ENCODE assay signal across 12 cellular contexts in the genomic region with DNA sequence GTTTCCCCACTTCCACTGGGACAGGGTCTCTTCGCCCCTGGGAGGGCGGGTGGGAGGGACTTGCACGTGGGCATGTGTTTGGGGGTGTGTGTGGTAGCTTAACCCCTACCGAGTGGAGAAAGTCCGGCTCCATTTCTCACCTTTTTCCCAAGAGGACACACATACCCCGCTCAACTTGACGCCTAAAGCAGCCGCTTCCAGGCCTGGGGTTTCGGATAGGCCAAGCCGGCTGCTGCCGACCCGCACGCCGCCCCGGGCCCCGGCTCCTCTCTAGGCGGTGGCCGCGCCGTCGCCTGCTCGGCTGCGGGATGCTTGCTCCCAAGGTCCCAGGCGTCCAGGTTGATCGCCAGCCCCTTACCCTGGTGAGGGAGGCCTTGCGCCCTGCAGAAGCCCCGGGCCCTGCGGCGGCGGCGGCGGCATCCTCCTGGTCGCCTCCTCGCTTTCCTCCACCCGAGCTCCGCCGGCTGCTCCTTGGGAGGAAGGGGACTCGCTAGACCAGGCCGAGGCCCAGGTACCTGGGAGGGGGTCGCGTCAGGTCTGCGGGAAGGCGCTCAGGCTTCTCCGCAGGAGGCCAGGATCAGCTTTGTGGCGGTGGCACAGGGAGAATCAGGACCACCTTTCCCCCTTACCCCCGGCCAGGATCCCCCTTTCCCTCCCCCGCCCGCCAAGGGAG. TPM values are rescaled to one million over a fixed set of nuclear protein-coding genes. Genes with fewer than 3 reads are reported as not detected.
DNase-seq lines count a peak whose midpoint lies in the region; ATAC-seq and TF ChIP-seq lines count a peak whose summit lies in the region.
"Had no signal": no experiment of that assay in that cellular context is flagged by ENCODE, and none has a peak within 500 bp of the region (broad histone marks: within the 10 kb centered on the region; RNA-seq: fewer than 3 reads in every experiment).

No MANE protein-coding gene starts in this region.

- H3K4me3 Mint-ChIP-seq in activated T-helper 2 cell treated with anti-CD3 and anti-CD28 coated beads, Interferon-gamma antibody, Interleukin-2, Interleukin-4, amounts not matched to agents 10 μg/mL and 5 μg/mL and 100 μg/mL, durations not matched to agents 14 hours and 24 hours and 36 hours (ENCODE audit: low read depth) = peak overlapping the region; percentile 89
- H3K4me3 Mint-ChIP-seq in type B pancreatic cell = peak overlapping the region; percentile 87

- H3K4me1 ChIP-seq in right atrium auricular region (peaks cover 0 to 66% of the 10 kb centered on the region in 2 donors), mesodermal cell (ENCODE audit: control insufficient read depth, insufficient read depth, low read length, poor library complexity, severe bottlenecking) (peaks cover 34% of the 10 kb centered on the region)

- intact Hi-C loops in Right ventricle myocardium superior (cut with DNase I) = no loop called here
- intact Hi-C loops in activated T-helper 2 cell treated with anti-CD3 and anti-CD28 coated beads, Interferon-gamma antibody, Interleukin-2, Interleukin-4, amounts not matched to agents 10 μg/mL and 5 μg/mL and 100 μg/mL, durations not matched to agents 14 hours and 24 hours and 36 hours (cut with micrococcal nuclease) = loop anchor here (5.0 to 10.0 kb wide), 5 partner anchors 351 to 1996 kb away; no protein-coding TSS in a partner anchor

- no peaks in the 10 kb centered on the region for H3K9me3 Mint-ChIP-seq in activated T-helper 2 cell treated with anti-CD3 and anti-CD28 coated beads, Interferon-gamma antibody, Interleukin-2, Interleukin-4, amounts not matched to agents 10 μg/mL and 5 μg/mL and 100 μg/mL, durations not matched to agents 14 hours and 24 hours and 36 hours
- H3K9me3 Mint-ChIP-seq in type B pancreatic cell = no peaks in the 10 kb centered on the region

- no peak for ATAC-seq in Right ventricle myocardium superior (ENCODE audit: poor library complexity)

- H3K27me3 Mint-ChIP-seq in activated T-helper 2 cell treated with anti-CD3 and anti-CD28 coated beads, Interferon-gamma antibody, Interleukin-2, Interleukin-4, amounts not matched to agents 10 μg/mL and 5 μg/mL and 100 μg/mL, durations not matched to agents 14 hours and 24 hours and 36 hours (ENCODE audit: low read depth) = peaks cover 1% of the 10 kb centered on the region
- peaks cover 62% of the 10 kb centered on the region for H3K27me3 Mint-ChIP-seq in type B pancreatic cell

- H3K4me3 ChIP-seq in right atrium auricular region = peak overlapping the region; percentile 2 to 46
- H3K4me3 ChIP-seq in mesodermal cell (ENCODE audit: extremely low read depth, insufficient read depth, low read length, poor library complexity, severe bottlenecking) = peak overlapping the region; percentile 84

- no peaks in the 10 kb centered on the region for H3K9me3 ChIP-seq in right atrium auricular region
- no peaks in the 10 kb centered on the region for H3K9me3 ChIP-seq in mesodermal cell (ENCODE audit: control insufficient read depth, low read length)
- H3K9me3 ChIP-seq: thyroid gland had no signal

- peaks cover 77% of the 10 kb centered on the region for H3K36me3 Mint-ChIP-seq in activated T-helper 2 cell treated with anti-CD3 and anti-CD28 coated beads, Interferon-gamma antibody, Interleukin-2, Interleukin-4, amounts not matched to agents 10 μg/mL and 5 μg/mL and 100 μg/mL, durations not matched to agents 14 hours and 24 hours and 36 hours (ENCODE audit: low read depth)
- peaks cover 4% of the 10 kb centered on the region for H3K36me3 Mint-ChIP-seq in type B pancreatic cell

- TF ChIP-seq CTCF in right atrium auricular region (IDR thresholded peaks at IDR 0.05) (no peak), type B pancreatic cell (conservative IDR thresholded peaks at IDR 0.05) (no peak)

- H3K27ac ChIP-seq in right atrium auricular region (no peak overlapping the region), mesodermal cell (ENCODE audit: low read depth, low read length, severe bottlenecking) (peak overlapping the region; percentile 69)
- H3K27ac ChIP-seq: thyroid gland, VCaP had no signal

- H3K36me3 ChIP-seq in right atrium auricular region (no peaks in the 10 kb centered on the region), mesodermal cell (ENCODE audit: control insufficient read depth, insufficient read depth, low read length) (peaks cover 6% of the 10 kb centered on the region)
- H3K36me3 ChIP-seq: thyroid gland had no signal

- H3K4me1 Mint-ChIP-seq in activated T-helper 2 cell treated with anti-CD3 and anti-CD28 coated beads, Interferon-gamma antibody, Interleukin-2, Interleukin-4, amounts not matched to agents 10 μg/mL and 5 μg/mL and 100 μg/mL, durations not matched to agents 14 hours and 24 hours and 36 hours (ENCODE audit: low read depth) = peaks cover 28% of the 10 kb centered on the region
- peaks cover 17% of the 10 kb centered on the region for H3K4me1 Mint-ChIP-seq in type B pancreatic cell (ENCODE audit: unreplicated experiment)

- H3K27me3 ChIP-seq in right atrium auricular region = peaks cover 61 to 94% of the 10 kb centered on the region in 2 donors

- WGBS in mesodermal cell (ENCODE audit: insufficient coverage in 2 of 2), 2 experiments = 0 to 1% methylated on average over 21 to 32 of the region's 48 CpGs

- peak overlapping the region; percentile 92 for H3K27ac Mint-ChIP-seq in activated T-helper 2 cell treated with anti-CD3 and anti-CD28 coated beads, Interferon-gamma antibody, Interleukin-2, Interleukin-4, amounts not matched to agents 10 μg/mL and 5 μg/mL and 100 μg/mL, durations not matched to agents 14 hours and 24 hours and 36 hours
- no peak overlapping the region for H3K27ac Mint-ChIP-seq in type B pancreatic cell

- DNase-seq in right atrium auricular region (ENCODE audit: low spot score) (no peak), Right ventricle myocardium superior (no peak), type B pancreatic cell (ENCODE audit: extremely low spot score, unreplicated experiment) (peak; percentile 72), T-helper 9 cell (no peak), activated gamma-delta T cell treated with Interleukin-2 at 50 U/mL for 16 hours (no peak), NCI-H2227 (lab: John Stamatoyannopoulos, UW; ENCODE audit: unreplicated experiment) (no peak)
- no peak for DNase-seq in activated T-helper 2 cell treated with anti-CD3 and anti-CD28 coated beads, Interferon-gamma antibody, Interleukin-2, Interleukin-4, amounts not matched to agents 10 μg/mL and 5 μg/mL and 100 μg/mL, durations not matched to agents 14 hours and 24 hours and 36 hours (ENCODE audit: low spot score)
- DNase-seq: NCI-H1105, OCI-M1 had no signal

RNA-seq across cellular contexts. Expression of a gene that starts 3.2 kb away (rescaled TPM):
- 1 to 10 TPM in 1 of 2 donors, under 1 TPM in 1; 0.52 to 1.4 TPM for total RNA-seq in right atrium auricular region
- 0.83 TPM for total RNA-seq in Right ventricle myocardium superior
- total RNA-seq in activated T-helper 2 cell treated with anti-CD3 and anti-CD28 coated beads, Interferon-gamma antibody, Interleukin-2, Interleukin-4, amounts not matched to agents 10 μg/mL and 5 μg/mL and 100 μg/mL, durations not matched to agents 14 hours and 24 hours and 36 hours = 281 and 293 TPM in 2 replicates
- 41.5 TPM for polyA plus RNA-seq in mesodermal cell (2013, experiment 1 of 2)
- polyA plus RNA-seq in mesodermal cell (2013, experiment 2 of 2) = 28.9 TPM
- 18.5 and 71.4 TPM in 2 replicates for total RNA-seq in type B pancreatic cell (ENCODE audit: low replicate concordance)
